Comparison of ENCODE assay signal across 6 cellular contexts in genomic region chr11:119101367-119101758, GRCh38. TPM values are rescaled to one million over a fixed set of nuclear protein-coding genes. Genes with fewer than 3 reads are reported as not detected.
DNase-seq lines count a peak whose midpoint lies in the region; TF ChIP-seq lines count a peak whose summit lies in the region.

No MANE protein-coding gene starts in this region.

- no peaks in the 10 kb centered on the region for H3K9me3 Mint-ChIP-seq in activated CD4-positive, alpha-beta T cell treated with anti-CD3 and anti-CD28 coated beads, Interleukin-2, amount 10 ng/mL, durations not matched to agents 7 days and 5 days
- H3K9me3 Mint-ChIP-seq in stimulated activated naive CD8-positive, alpha-beta T cell treated with anti-CD3 and anti-CD28 coated beads, Interleukin-15, Interleukin-2, amounts not matched to agents 100 ng/mL and 50 ng/mL, for 24 hours, result no peaks in the 10 kb centered on the region

- CTCF ChIA-PET in activated CD4-positive, alpha-beta T cell treated with anti-CD3 and anti-CD28 coated beads, Interleukin-2, amount 10 ng/mL, durations not matched to agents 7 days and 5 days (lab: Charles Lee), result interaction anchor here (0.5 to 1.9 kb wide), 11 partner anchors 11 to 109 kb away, joined by 3 to 7 read pairs (median 3); partner anchors contain the start of genes HMBS and VPS11

- H3K4me3 ChIP-seq in NB4 (ENCODE audit: low read depth, low read length) (peak overlapping the region; percentile 79), esophagus squamous epithelium (peak overlapping the region; percentile 62 to 88 (median 75))

- H3K4me1 ChIP-seq in esophagus squamous epithelium, result peaks cover 12 to 40% (median 23%) of the 10 kb centered on the region in 3 donors

- TF ChIP-seq POLR2A in NB4 (IDR thresholded peaks at IDR 0.05; ENCODE audit: extremely low read depth, insufficient read length) (no peak), esophagus squamous epithelium (IDR thresholded peaks at IDR 0.05) (no peak)

- no peaks in the 10 kb centered on the region for H3K9me3 ChIP-seq in esophagus squamous epithelium

- DNase-seq in activated CD4-positive, alpha-beta T cell treated with anti-CD3 and anti-CD28 coated beads, Interleukin-2, amount 10 ng/mL, durations not matched to agents 7 days and 5 days, result peak; percentile 35
- DNase-seq in activated CD4-positive, alpha-beta T cell treated with anti-CD3 and anti-CD28 coated beads, Interleukin-2, amount 50 U/mL, for 4 hours, result no peak
- DNase-seq in NB4 (ENCODE audit: low read depth) (peak; percentile 74), esophagus squamous epithelium (lab: John Stamatoyannopoulos, UW) (no peak), SK-N-DZ (ENCODE audit: low spot score) (no peak)

- peak overlapping the region; percentile 99 for H3K27ac Mint-ChIP-seq in activated CD4-positive, alpha-beta T cell treated with anti-CD3 and anti-CD28 coated beads, Interleukin-2, amount 10 ng/mL, durations not matched to agents 7 days and 5 days
- peak overlapping the region; percentile 96 for H3K27ac Mint-ChIP-seq in stimulated activated naive CD8-positive, alpha-beta T cell treated with anti-CD3 and anti-CD28 coated beads, Interleukin-15, Interleukin-2, amounts not matched to agents 100 ng/mL and 50 ng/mL, for 24 hours

- TF ChIP-seq CTCF in NB4 (IDR thresholded peaks at IDR 0.05; ENCODE audit: low read depth, low read length) (no peak), esophagus squamous epithelium (IDR thresholded peaks at IDR 0.05) (no peak)

- H3K27me3 Mint-ChIP-seq in activated CD4-positive, alpha-beta T cell treated with anti-CD3 and anti-CD28 coated beads, Interleukin-2, amount 10 ng/mL, durations not matched to agents 7 days and 5 days, result no peaks in the 10 kb centered on the region
- no peaks in the 10 kb centered on the region for H3K27me3 Mint-ChIP-seq in stimulated activated naive CD8-positive, alpha-beta T cell treated with anti-CD3 and anti-CD28 coated beads, Interleukin-15, Interleukin-2, amounts not matched to agents 100 ng/mL and 50 ng/mL, for 24 hours

- intact Hi-C loops in esophagus squamous epithelium (cut with DNase I), result no loop called here

- peak overlapping the region; percentile 88 to 97 (median 96) for H3K27ac ChIP-seq in esophagus squamous epithelium

- no peaks in the 10 kb centered on the region for H3K27me3 ChIP-seq in esophagus squamous epithelium

- WGBS in esophagus squamous epithelium, 2 donors, result 0% methylated on average over 1 to 5 of the region's 22 CpGs

- POLR2A ChIA-PET in activated CD4-positive, alpha-beta T cell treated with anti-CD3 and anti-CD28 coated beads, Interleukin-2, amount 10 ng/mL, durations not matched to agents 7 days and 5 days (lab: Charles Lee), result no interaction called here

- peaks cover 6 to 27% (median 16%) of the 10 kb centered on the region in 3 donors for H3K36me3 ChIP-seq in esophagus squamous epithelium

- peaks cover 30% of the 10 kb centered on the region for H3K36me3 Mint-ChIP-seq in activated CD4-positive, alpha-beta T cell treated with anti-CD3 and anti-CD28 coated beads, Interleukin-2, amount 10 ng/mL, durations not matched to agents 7 days and 5 days (ENCODE audit: low read depth)
- H3K36me3 Mint-ChIP-seq in stimulated activated naive CD8-positive, alpha-beta T cell treated with anti-CD3 and anti-CD28 coated beads, Interleukin-15, Interleukin-2, amounts not matched to agents 100 ng/mL and 50 ng/mL, for 24 hours (ENCODE audit: low read depth), result peaks cover 39% of the 10 kb centered on the region

- peak overlapping the region; percentile 90 for H3K4me3 Mint-ChIP-seq in activated CD4-positive, alpha-beta T cell treated with anti-CD3 and anti-CD28 coated beads, Interleukin-2, amount 10 ng/mL, durations not matched to agents 7 days and 5 days
- H3K4me3 Mint-ChIP-seq in stimulated activated naive CD8-positive, alpha-beta T cell treated with anti-CD3 and anti-CD28 coated beads, Interleukin-15, Interleukin-2, amounts not matched to agents 100 ng/mL and 50 ng/mL, for 24 hours, result peak overlapping the region; percentile 88

- peaks cover 60% of the 10 kb centered on the region for H3K4me1 Mint-ChIP-seq in activated CD4-positive, alpha-beta T cell treated with anti-CD3 and anti-CD28 coated beads, Interleukin-2, amount 10 ng/mL, durations not matched to agents 7 days and 5 days
- peaks cover 42% of the 10 kb centered on the region for H3K4me1 Mint-ChIP-seq in stimulated activated naive CD8-positive, alpha-beta T cell treated with anti-CD3 and anti-CD28 coated beads, Interleukin-15, Interleukin-2, amounts not matched to agents 100 ng/mL and 50 ng/mL, for 24 hours (ENCODE audit: low read depth)

RNA-seq across cellular contexts. Expression of gene DPAGT1, which starts 0.3 kb away (rescaled TPM):
- total RNA-seq in activated CD4-positive, alpha-beta T cell treated with anti-CD3 and anti-CD28 coated beads, Interleukin-2, amount 10 ng/mL, durations not matched to agents 7 days and 5 days, result 10 to 100 TPM; 48.7 to 60.3 TPM
- 10 to 100 TPM; 18.5 to 29.9 (median 26.7) TPM for total RNA-seq in esophagus squamous epithelium
- polyA plus RNA-seq in SK-N-DZ (2014; cell fraction: cytosol; rRNA removed), result 27.9 and 36.1 TPM in 2 replicates
- polyA plus RNA-seq in SK-N-DZ (2014; cell fraction: nucleus; rRNA removed), result 65.7 and 103 TPM in 2 replicates

RNA-seq across cellular contexts. Expression of gene C2CD2L, which starts 5.8 kb away (rescaled TPM):
- total RNA-seq in activated CD4-positive, alpha-beta T cell treated with anti-CD3 and anti-CD28 coated beads, Interleukin-2, amount 10 ng/mL, durations not matched to agents 7 days and 5 days, result 10 to 100 TPM; 28.4 to 30.0 TPM
- total RNA-seq in esophagus squamous epithelium, result 10 to 100 TPM in 1 of 4 donors, 1 to 10 TPM in 3; 5.1 to 12.8 (median 8.0) TPM
- polyA plus RNA-seq in SK-N-DZ (2014; cell fraction: cytosol; rRNA removed), result 5.5 and 7.5 TPM in 2 replicates
- 9.9 and 12.1 TPM in 2 replicates for polyA plus RNA-seq in SK-N-DZ (2014; cell fraction: nucleus; rRNA removed)

RNA-seq across cellular contexts. Expression of gene HMBS, which starts 16.7 kb away (rescaled TPM):
- 10 to 100 TPM; 21.6 to 23.2 TPM for total RNA-seq in activated CD4-positive, alpha-beta T cell treated with anti-CD3 and anti-CD28 coated beads, Interleukin-2, amount 10 ng/mL, durations not matched to agents 7 days and 5 days
- total RNA-seq in esophagus squamous epithelium, result 10 to 100 TPM in 3 of 4 donors, 1 to 10 TPM in 1; 9.9 to 22.1 (median 14.2) TPM
- 4.3 and 8.1 TPM in 2 replicates for polyA plus RNA-seq in SK-N-DZ (2014; cell fraction: cytosol; rRNA removed)
- polyA plus RNA-seq in SK-N-DZ (2014; cell fraction: nucleus; rRNA removed), result 27.7 and 52.4 TPM in 2 replicates

RNA-seq across cellular contexts. Expression of gene HINFP, which starts 20.0 kb away (rescaled TPM):
- total RNA-seq in activated CD4-positive, alpha-beta T cell treated with anti-CD3 and anti-CD28 coated beads, Interleukin-2, amount 10 ng/mL, durations not matched to agents 7 days and 5 days, result 10 to 100 TPM; 47.6 to 48.0 TPM
- total RNA-seq in esophagus squamous epithelium, result 10 to 100 TPM in 3 of 4 donors, 1 to 10 TPM in 1; 7.0 to 33.2 (median 13.9) TPM
- 13.8 and 17.9 TPM in 2 replicates for polyA plus RNA-seq in SK-N-DZ (2014; cell fraction: cytosol; rRNA removed)
- 27.4 and 57.6 TPM in 2 replicates for polyA plus RNA-seq in SK-N-DZ (2014; cell fraction: nucleus; rRNA removed)

RNA-seq across cellular contexts. Expression of gene VPS11, which starts 33.7 kb away (rescaled TPM):
- 10 to 100 TPM; 39.7 to 40.0 TPM for total RNA-seq in activated CD4-positive, alpha-beta T cell treated with anti-CD3 and anti-CD28 coated beads, Interleukin-2, amount 10 ng/mL, durations not matched to agents 7 days and 5 days
- total RNA-seq in esophagus squamous epithelium, result 10 to 100 TPM; 15.2 to 28.4 (median 18.2) TPM
- 12.2 and 14.0 TPM in 2 replicates for polyA plus RNA-seq in SK-N-DZ (2014; cell fraction: cytosol; rRNA removed)
- 17.0 and 18.6 TPM in 2 replicates for polyA plus RNA-seq in SK-N-DZ (2014; cell fraction: nucleus; rRNA removed)

Comparison
In these comparisons a context has a peak if more than half of its experiments do, and no peak if none do; other contexts are left out.
1. DNase-seq: peak in activated CD4-positive, alpha-beta T cell treated with anti-CD3 and anti-CD28 coated beads, Interleukin-2, amount 10 ng/mL, durations not matched to agents 7 days and 5 days (single experiment) and NB4 (single experiment); none in activated CD4-positive, alpha-beta T cell treated with anti-CD3 and anti-CD28 coated beads, Interleukin-2, amount 50 U/mL, for 4 hours (0 of 2), esophagus squamous epithelium (single experiment) and SK-N-DZ (single experiment).